In the genomic region with DNA sequence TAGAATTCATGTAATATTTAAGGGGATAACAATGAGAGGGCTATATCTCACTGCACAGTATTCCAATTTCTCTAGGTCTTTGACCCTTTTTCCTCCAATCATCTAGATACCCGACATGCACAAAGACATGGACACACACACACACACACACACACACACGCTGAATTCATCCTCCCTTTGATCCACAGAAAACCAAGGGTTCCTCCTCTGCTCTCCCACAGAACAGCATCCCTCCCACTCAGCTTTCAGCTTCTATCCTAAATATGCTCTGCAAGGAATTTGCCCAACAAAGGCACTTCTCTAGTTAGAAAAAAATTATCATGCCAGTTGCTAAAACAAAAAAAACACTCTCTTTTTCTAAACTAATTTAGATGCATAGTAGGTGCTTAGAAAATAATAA, we compare ENCODE assay signal across 19 cellular contexts.
DNase-seq lines count a peak whose midpoint lies in the region; ATAC-seq and TF ChIP-seq lines count a peak whose summit lies in the region.
"Had no signal": no experiment of that assay in that cellular context is flagged by ENCODE, and none has a peak within 500 bp of the region (broad histone marks: within the 10 kb centered on the region; RNA-seq: fewer than 3 reads in every experiment).

No MANE protein-coding gene starts in this region.

- peaks cover 2% of the 10 kb centered on the region for H3K27me3 Mint-ChIP-seq in neural crest cell (ENCODE audit: low read depth)
- H3K27me3 Mint-ChIP-seq: B cell; CD4-positive, CD25-positive, alpha-beta regulatory T cell had no signal

- no peaks in the 10 kb centered on the region for H3K36me3 Mint-ChIP-seq in neural crest cell (ENCODE audit: low read depth)
- H3K36me3 Mint-ChIP-seq: CD4-positive, CD25-positive, alpha-beta regulatory T cell; CD8-positive, alpha-beta T cell had no signal

- peaks cover 7% of the 10 kb centered on the region for H3K4me1 ChIP-seq in HEK293 (ENCODE audit: control insufficient read depth, insufficient read depth, low read length)
- H3K4me1 ChIP-seq: A549, BLaER1 had no signal

- no peak overlapping the region for H3K4me3 Mint-ChIP-seq in neural crest cell
- H3K4me3 Mint-ChIP-seq: B cell; CD4-positive, CD25-positive, alpha-beta regulatory T cell; CD8-positive, alpha-beta T cell had no signal

- no peak overlapping the region for H3K27ac ChIP-seq in HEK293 (ENCODE audit: extremely low read depth, low read depth, low read length)
- H3K27ac ChIP-seq: A549, BLaER1, C4-2B had no signal

- H3K4me1 Mint-ChIP-seq in neural crest cell, result no peaks in the 10 kb centered on the region
- H3K4me1 Mint-ChIP-seq: B cell; CD4-positive, CD25-positive, alpha-beta regulatory T cell had no signal

- no peaks in the 10 kb centered on the region for H3K9me3 Mint-ChIP-seq in neural crest cell

- TF ChIP-seq CTCF in HEK293 (tag by site-specific recombination; IDR thresholded peaks at IDR 0.05) (no peak), neural crest cell (conservative IDR thresholded peaks at IDR 0.05) (no peak)

- no peaks in the 10 kb centered on the region for H3K9me3 ChIP-seq in HEK293 (ENCODE audit: control insufficient read depth, insufficient read depth, low read depth, low read length)
- H3K9me3 ChIP-seq: A549, BLaER1, Caco-2, HAP-1 had no signal

- DNase-seq in left kidney (ENCODE audit: low read depth, low spot score), result peak; percentile 41
- DNase-seq in neural crest cell (ENCODE audit: low read depth, low spot score), result no peak
- no peak for DNase-seq in HK-2 (ENCODE audit: unreplicated experiment)
- DNase-seq in NCI-H446 treated with DMSO at 0.1 percent for 48 hours (lab: John Stamatoyannopoulos, UW), result no peak
- DNase-seq in activated effector memory CD4-positive, alpha-beta T cell treated with Interleukin-2 at 50 U/mL for 16 hours, result no peak
- DNase-seq: 8988T; Caco-2; CD4-positive, CD25-positive, alpha-beta regulatory T cell; CD8-positive, alpha-beta T cell; DMS153; DND-41; GOT3 had no signal

- no peaks in the 10 kb centered on the region for H3K36me3 ChIP-seq in HEK293 (ENCODE audit: control insufficient read depth in 2 of 2, insufficient read depth in 1 of 2, low read length in 2 of 2)
- H3K36me3 ChIP-seq: BLaER1, HAP-1 had no signal

- no peak for ATAC-seq in activated CD4-positive, CD25-positive, alpha-beta regulatory T cell treated with anti-CD3 and anti-CD28 coated beads, Interleukin-2, amount 50 U/mL, for 24 hours
- ATAC-seq: A549; CD8-positive, alpha-beta T cell had no signal

- POLR2A ChIA-PET in HEK293 (lab: Yijun Ruan, JAX), result no interaction called here

- H3K27ac Mint-ChIP-seq in neural crest cell (ENCODE audit: unreplicated experiment), result peak overlapping the region; percentile 88
- H3K27ac Mint-ChIP-seq: B cell; CD4-positive, CD25-positive, alpha-beta regulatory T cell; CD8-positive, alpha-beta T cell had no signal

- no peak overlapping the region for H3K4me3 ChIP-seq in HEK293 (ENCODE audit: low read depth, low read length)
- H3K4me3 ChIP-seq: A549, BLaER1, HAP-1 had no signal

- CTCF ChIA-PET in HEK293 (lab: Yijun Ruan, JAX), result interaction anchor here (0.7 kb wide), 1 partner anchor 163 kb away, joined by 3 read pairs; no protein-coding TSS in a partner anchor

TF ChIP-seq in HEK293, 187 proteins besides CTCF, POLR2A, EP300 and RAD21:
- TF ChIP-seq, protein P1, sequence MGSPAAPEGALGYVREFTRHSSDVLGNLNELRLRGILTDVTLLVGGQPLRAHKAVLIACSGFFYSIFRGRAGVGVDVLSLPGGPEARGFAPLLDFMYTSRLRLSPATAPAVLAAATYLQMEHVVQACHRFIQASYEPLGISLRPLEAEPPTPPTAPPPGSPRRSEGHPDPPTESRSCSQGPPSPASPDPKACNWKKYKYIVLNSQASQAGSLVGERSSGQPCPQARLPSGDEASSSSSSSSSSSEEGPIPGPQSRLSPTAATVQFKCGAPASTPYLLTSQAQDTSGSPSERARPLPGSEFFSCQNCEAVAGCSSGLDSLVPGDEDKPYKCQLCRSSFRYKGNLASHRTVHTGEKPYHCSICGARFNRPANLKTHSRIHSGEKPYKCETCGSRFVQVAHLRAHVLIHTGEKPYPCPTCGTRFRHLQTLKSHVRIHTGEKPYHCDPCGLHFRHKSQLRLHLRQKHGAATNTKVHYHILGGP (tag by site-specific recombination; IDR thresholded peaks at IDR 0.05), result 0 out of 2 replicates have a peak, but pooled peaks have one; percentile 15
- no peak for TF ChIP-seq ZNF174 (tag by site-specific recombination; IDR thresholded peaks at IDR 0.05)
- peak; percentile 56; the same call in 1 of the 2 replicates for TF ChIP-seq ZFHX2 (tag by site-specific recombination; conservative IDR thresholded peaks at IDR 0.05)
- TF ChIP-seq ZNF843 (tag by site-specific recombination; IDR thresholded peaks at IDR 0.05), result no peak
- peak; percentile 54 for TF ChIP-seq EGR2 (tag by site-specific recombination; IDR thresholded peaks at IDR 0.05; ENCODE audit: low read depth)
